ENCODE assay signal across 9 cellular contexts in genomic region chr12:120292411-120292660, GRCh38. TPM values are rescaled to one million over a fixed set of nuclear protein-coding genes. Genes with fewer than 3 reads are reported as not detected.
A peak's percentile ranks its signal among the peaks of the same experiment; 100 is the strongest.
DNase-seq lines count a peak whose midpoint lies in the region; ATAC-seq and TF ChIP-seq lines count a peak whose summit lies in the region.
"Had no signal": no experiment of that assay in that cellular context is flagged by ENCODE, and none has a peak within 500 bp of the region (broad histone marks: within the 10 kb centered on the region; RNA-seq: fewer than 3 reads in every experiment).

No MANE protein-coding gene starts in this region.

- no peak for TF ChIP-seq CTCF in fibroblast of the aortic adventitia (IDR thresholded peaks at IDR 0.05; ENCODE audit: insufficient read depth, low read length)

- no peak overlapping the region for H3K4me3 Mint-ChIP-seq in activated T-cell treated with anti-CD3 and anti-CD28 coated beads, Interleukin-2, amount 50 U/mL, for 24 hours
- H3K4me3 Mint-ChIP-seq: activated naive CD4-positive, alpha-beta T cell treated with anti-CD3 and anti-CD28 coated beads, Interleukin-2, amount 50 U/mL, for 24 hours had no signal

- no peaks in the 10 kb centered on the region for H3K36me3 Mint-ChIP-seq in activated T-cell treated with anti-CD3 and anti-CD28 coated beads, Interleukin-2, amount 50 U/mL, for 24 hours (ENCODE audit: low read depth)
- H3K36me3 Mint-ChIP-seq: activated naive CD4-positive, alpha-beta T cell treated with anti-CD3 and anti-CD28 coated beads, Interleukin-2, amount 50 U/mL, for 24 hours had no signal

- H3K36me3 ChIP-seq in MG63 = no peaks in the 10 kb centered on the region
- H3K36me3 ChIP-seq in skeletal muscle satellite cell (ENCODE audit: insufficient read depth, low read length) = no peaks in the 10 kb centered on the region

- peaks cover 15% of the 10 kb centered on the region for H3K4me1 Mint-ChIP-seq in activated T-cell treated with anti-CD3 and anti-CD28 coated beads, Interleukin-2, amount 50 U/mL, for 24 hours (ENCODE audit: low read depth)

- peak overlapping the region; percentile 52 for H3K4me3 ChIP-seq in MG63
- H3K4me3 ChIP-seq in fibroblast of the aortic adventitia (ENCODE audit: low read depth, low read length) = peak overlapping the region; percentile 66
- peak overlapping the region; percentile 50 for H3K4me3 ChIP-seq in skeletal muscle satellite cell (ENCODE audit: low read length)

- no peaks in the 10 kb centered on the region for H3K9me3 ChIP-seq in MG63
- no peaks in the 10 kb centered on the region for H3K9me3 ChIP-seq in skeletal muscle satellite cell (replicated peaks; ENCODE audit: low read length)

- no peaks in the 10 kb centered on the region for H3K27me3 Mint-ChIP-seq in activated T-cell treated with anti-CD3 and anti-CD28 coated beads, Interleukin-2, amount 50 U/mL, for 24 hours
- H3K27me3 Mint-ChIP-seq: activated naive CD4-positive, alpha-beta T cell treated with anti-CD3 and anti-CD28 coated beads, Interleukin-2, amount 50 U/mL, for 24 hours had no signal

- no peaks in the 10 kb centered on the region for H3K9me3 Mint-ChIP-seq in activated T-cell treated with anti-CD3 and anti-CD28 coated beads, Interleukin-2, amount 50 U/mL, for 24 hours
- H3K9me3 Mint-ChIP-seq: activated naive CD4-positive, alpha-beta T cell treated with anti-CD3 and anti-CD28 coated beads, Interleukin-2, amount 50 U/mL, for 24 hours had no signal

- H3K9ac ChIP-seq in skeletal muscle satellite cell (ENCODE audit: low read depth, low read length) = peak overlapping the region; percentile 92

- no peaks in the 10 kb centered on the region for H3K27me3 ChIP-seq in MG63
- no peaks in the 10 kb centered on the region for H3K27me3 ChIP-seq in skeletal muscle satellite cell (ENCODE audit: control insufficient read depth, insufficient read depth, low read length)

- H3K4me1 ChIP-seq in skeletal muscle satellite cell (ENCODE audit: control insufficient read depth, insufficient read depth, low read length) = peaks cover 13% of the 10 kb centered on the region

- peak overlapping the region; percentile 75 for H3K4me2 ChIP-seq in skeletal muscle satellite cell (ENCODE audit: low read length)

- H3K27ac Mint-ChIP-seq in activated T-cell treated with anti-CD3 and anti-CD28 coated beads, Interleukin-2, amount 50 U/mL, for 24 hours = no peak overlapping the region
- H3K27ac Mint-ChIP-seq: activated naive CD4-positive, alpha-beta T cell treated with anti-CD3 and anti-CD28 coated beads, Interleukin-2, amount 50 U/mL, for 24 hours had no signal

- DNase-seq in activated T-cell treated with anti-CD3 and anti-CD28 coated beads for 4 hours (peak; percentile 17), MG63 (no peak), fibroblast of the aortic adventitia (ENCODE audit: low read depth) (no peak), NCI-H69 (lab: John Stamatoyannopoulos, UW) (no peak), GM19238 (ENCODE audit: insufficient read length, low spot score) (no peak)
- DNase-seq in activated T-cell treated with anti-CD3 and anti-CD28 coated beads, Interleukin-2, amount 50 U/mL, for 24 hours = no peak

- ATAC-seq in GM21381 (IDR thresholded peaks at IDR 0.05; ENCODE audit: unreplicated experiment) = no peak

RNA-seq across cellular contexts. Expression of gene RNU4-2, which starts 0.6 kb away (rescaled TPM):
- not detected in 2 replicates for total RNA-seq in MG63 (2014; rRNA removed; shearing (Covaris generic); ENCODE audit: low replicate concordance)
- under 0.01 TPM in 2 replicates for total RNA-seq in fibroblast of the aortic adventitia (ENCODE audit: low replicate concordance)
- total RNA-seq in skeletal muscle satellite cell (2012; rRNA removed) = under 0.01 TPM in 2 replicates

RNA-seq across cellular contexts. Expression of gene RNU4-1, which starts 0.7 kb away (rescaled TPM):
- not detected in 2 replicates for total RNA-seq in MG63 (2014; rRNA removed; shearing (Covaris generic); ENCODE audit: low replicate concordance)
- total RNA-seq in fibroblast of the aortic adventitia (ENCODE audit: low replicate concordance) = under 0.01 TPM in 2 replicates
- total RNA-seq in skeletal muscle satellite cell (2012; rRNA removed) = under 0.01 TPM in 2 replicates

RNA-seq across cellular contexts. Expression of gene SIRT4, which starts 9.8 kb away (rescaled TPM):
- 0.33 TPM in 1 of 2 replicates, not detected in the other for total RNA-seq in MG63 (2014; rRNA removed; shearing (Covaris generic); ENCODE audit: low replicate concordance)
- total RNA-seq in fibroblast of the aortic adventitia (ENCODE audit: low replicate concordance) = 0.90 and 3.6 TPM in 2 replicates
- 0.22 TPM in 1 of 2 replicates, not detected in the other for total RNA-seq in skeletal muscle satellite cell (2012; rRNA removed)

RNA-seq across cellular contexts. Expression of gene PXN, which starts 26.8 kb away (rescaled TPM):
- 6.4 and 11.5 TPM in 2 replicates for total RNA-seq in MG63 (2014; rRNA removed; shearing (Covaris generic); ENCODE audit: low replicate concordance)
- total RNA-seq in fibroblast of the aortic adventitia (ENCODE audit: low replicate concordance) = 66.1 and 68.3 TPM in 2 replicates
- total RNA-seq in skeletal muscle satellite cell (2012; rRNA removed) = 116 and 118 TPM in 2 replicates

RNA-seq across cellular contexts. Expression of gene PLA2G1B, which starts 35.2 kb away (rescaled TPM):
- not detected in 2 replicates for total RNA-seq in MG63 (2014; rRNA removed; shearing (Covaris generic); ENCODE audit: low replicate concordance)
- total RNA-seq in fibroblast of the aortic adventitia (ENCODE audit: low replicate concordance) = not detected in 2 replicates
- total RNA-seq in skeletal muscle satellite cell (2012; rRNA removed) = not detected in 2 replicates
